In genomic region chr21:25188639-25189038, GRCh38 we compare ENCODE assay signal across 12 cellular contexts.
DNase-seq lines count a peak whose midpoint lies in the region; ATAC-seq, FAIRE-seq and TF ChIP-seq lines count a peak whose summit lies in the region.
"Had no signal": no experiment of that assay in that cellular context is flagged by ENCODE, and none has a peak within 500 bp of the region (broad histone marks: within the 10 kb centered on the region; RNA-seq: fewer than 3 reads in every experiment).

No MANE protein-coding gene starts in this region.

- POLR2A ChIA-PET in HepG2 (lab: Yijun Ruan, JAX) = no interaction called here

- DNase-seq in GM06990 (ENCODE audit: extremely low read depth, insufficient read length) = peak; percentile 60
- no peak for DNase-seq in NCI-H1105 (lab: John Stamatoyannopoulos, UW)
- no peak for DNase-seq in HepG2 (ENCODE audit: low spot score)
- DNase-seq in activated CD8-positive, alpha-beta memory T cell treated with anti-CD3 and anti-CD28 coated beads, Interleukin-2, amount 10 ng/mL, durations not matched to agents 7 days and 5 days = no peak
- no peak for DNase-seq in GDM1 (lab: John Stamatoyannopoulos, UW)
- DNase-seq: foreskin fibroblast, left ventricle myocardium superior, NCI-H1694, pancreas had no signal

- 0% methylated on average over 3 of the region's 3 CpGs for WGBS in HepG2 (ENCODE audit: low lambda C conversion rate)

- H3K9me3 ChIP-seq in HepG2 (ENCODE audit: low read length) = peaks cover 93% of the 10 kb centered on the region
- H3K9me3 ChIP-seq: pancreas had no signal

- H3K79me2 ChIP-seq in HepG2 (ENCODE audit: insufficient read depth, low read length) = no peaks in the 10 kb centered on the region

- no peak for FAIRE-seq in HepG2 (lab: Jason Lieb, UNC)

- TF ChIP-seq RAD21 in HepG2 (CRISPR knock-in tag; IDR thresholded peaks at IDR 0.05) = no peak

- no peak overlapping the region for H3K27ac ChIP-seq in HepG2 (ENCODE audit: extremely low read length, insufficient read depth, low read length)
- H3K27ac ChIP-seq: pancreas had no signal

- CTCF ChIA-PET in HepG2 (lab: Yijun Ruan, JAX; ENCODE audit: low intra/inter-chr PET ratio, low total read pairs) = no interaction called here
- CTCF ChIA-PET in activated CD8-positive, alpha-beta memory T cell treated with anti-CD3 and anti-CD28 coated beads, Interleukin-2, amount 10 ng/mL, durations not matched to agents 7 days and 5 days (lab: Charles Lee) = no interaction called here

- intact Hi-C loops in HepG2 (cut with micrococcal nuclease; ENCODE audit: unreplicated experiment) = no loop called here

- H3K36me3 Mint-ChIP-seq in activated CD8-positive, alpha-beta memory T cell treated with anti-CD3 and anti-CD28 coated beads, Interleukin-2, amount 10 ng/mL, durations not matched to agents 7 days and 5 days = no peaks in the 10 kb centered on the region

- H3K4me1 Mint-ChIP-seq in activated CD8-positive, alpha-beta memory T cell treated with anti-CD3 and anti-CD28 coated beads, Interleukin-2, amount 10 ng/mL, durations not matched to agents 7 days and 5 days = no peaks in the 10 kb centered on the region

- no peaks in the 10 kb centered on the region for H3K9me3 Mint-ChIP-seq in activated CD8-positive, alpha-beta memory T cell treated with anti-CD3 and anti-CD28 coated beads, Interleukin-2, amount 10 ng/mL, durations not matched to agents 7 days and 5 days (ENCODE audit: low read depth)

- H3K4me2 ChIP-seq in HepG2 (ENCODE audit: low read depth, low read length) = no peak overlapping the region

- H2AFZ ChIP-seq in HepG2 (ENCODE audit: low read length) = no peak overlapping the region

- BruUV-seq in HepG2 (replicated peaks; lab: Mats Ljungman, UMichigan) = no TSS peak

- H3K36me3 ChIP-seq in GM06990 (ENCODE audit: control insufficient read depth, insufficient read depth, low read length) = no peaks in the 10 kb centered on the region
- H3K36me3 ChIP-seq in HepG2 (replicated peaks in 1 of 2; ENCODE audit: control insufficient read depth in 1 of 2, insufficient read depth in 2 of 2, low read length in 2 of 2) = no peaks in the 10 kb centered on the region
- H3K36me3 ChIP-seq: pancreas had no signal

- in situ Hi-C loops in HepG2 (cut with HindIII; ENCODE audit: extremely low pct_ligation_motif_present, low pct_unique_long_range_greater_than_20kb) = no loop called here

- H4K20me1 ChIP-seq in HepG2 (ENCODE audit: insufficient read depth, low read length) = no peaks in the 10 kb centered on the region

- TF ChIP-seq EP300 in HepG2 (IDR thresholded peaks at IDR 0.05; ENCODE audit: low read depth in 2 of 2, low read length in 2 of 2) = no peak
- TF ChIP-seq EP300 in HepG2 (CRISPR knock-in tag; IDR thresholded peaks at IDR 0.05; ENCODE audit: borderline replicate concordance) = no peak

- H3K4me3 ChIP-seq in GM06990 (replicated peaks; ENCODE audit: low read depth, low read length) (no peak overlapping the region), HepG2 (replicated peaks in 1 of 3; ENCODE audit: insufficient read depth in 1 of 3, low read depth in 2 of 3, low read length in 3 of 3) (no peak overlapping the region)
- H3K4me3 ChIP-seq: pancreas had no signal

- ATAC-seq in GM18909 (IDR thresholded peaks at IDR 0.05; ENCODE audit: poor library complexity, unreplicated experiment) (peak; percentile 85), GM21825 (IDR thresholded peaks at IDR 0.05; ENCODE audit: unreplicated experiment) (peak; percentile 80), HG03342 (IDR thresholded peaks at IDR 0.05; ENCODE audit: unreplicated experiment) (peak; percentile 76), HepG2 (no peak)
- no peak for ATAC-seq in activated CD8-positive, alpha-beta memory T cell treated with anti-CD3 and anti-CD28 coated beads, Interleukin-2, amount 10 ng/mL, durations not matched to agents 7 days and 5 days
- ATAC-seq: left ventricle myocardium superior, pancreas had no signal

- H3K27ac Mint-ChIP-seq in activated CD8-positive, alpha-beta memory T cell treated with anti-CD3 and anti-CD28 coated beads, Interleukin-2, amount 10 ng/mL, durations not matched to agents 7 days and 5 days = no peak overlapping the region

- no peaks in the 10 kb centered on the region for H3K27me3 Mint-ChIP-seq in activated CD8-positive, alpha-beta memory T cell treated with anti-CD3 and anti-CD28 coated beads, Interleukin-2, amount 10 ng/mL, durations not matched to agents 7 days and 5 days

- no peaks in the 10 kb centered on the region for H3K4me1 ChIP-seq in HepG2 (ENCODE audit: insufficient read depth, low read length)
- H3K4me1 ChIP-seq: pancreas had no signal

- H3K27me3 ChIP-seq in GM06990 (replicated peaks; ENCODE audit: control insufficient read depth, insufficient read depth, low read length) = no peaks in the 10 kb centered on the region
- H3K27me3 ChIP-seq in HepG2 (ENCODE audit: control insufficient read depth in 1 of 2, insufficient read depth in 2 of 2, low read length in 2 of 2) = no peaks in the 10 kb centered on the region
- H3K27me3 ChIP-seq: pancreas had no signal

- no peak for TF ChIP-seq POLR2A in HepG2 (IDR thresholded peaks at IDR 0.05; ENCODE audit: insufficient read depth in 1 of 2, low read depth in 2 of 2, low read length in 2 of 2)

- H3K4me3 Mint-ChIP-seq in activated CD8-positive, alpha-beta memory T cell treated with anti-CD3 and anti-CD28 coated beads, Interleukin-2, amount 10 ng/mL, durations not matched to agents 7 days and 5 days = no peak overlapping the region

- TF ChIP-seq CTCF in GM06990 (IDR thresholded peaks at IDR 0.05; ENCODE audit: insufficient read depth, low read length, poor library complexity, severe bottlenecking) = no peak
- no peak for TF ChIP-seq CTCF in HepG2 (CRISPR knock-in tag; IDR thresholded peaks at IDR 0.05)

- H3K9ac ChIP-seq in HepG2 (ENCODE audit: insufficient read depth, low read depth, low read length) = no peak overlapping the region

TF ChIP-seq in HepG2, 621 proteins besides CTCF, POLR2A, EP300 and RAD21:
- TF ChIP-seq TRIM24 (CRISPR knock-in tag; IDR thresholded peaks at IDR 0.05) (no peak), GTF3A (CRISPR knock-in tag; conservative IDR thresholded peaks at IDR 0.05) (no peak), DR1 (CRISPR knock-in tag; IDR thresholded peaks at IDR 0.05) (no peak), ZNF572 (CRISPR knock-in tag; IDR thresholded peaks at IDR 0.05) (no peak), CBX2 (IDR thresholded peaks at IDR 0.05; ENCODE audit: low read depth, low read length) (no peak), CBX2 (CRISPR knock-in tag; IDR thresholded peaks at IDR 0.05; ENCODE audit: low read depth) (no peak), NCOR1 (IDR thresholded peaks at IDR 0.05; ENCODE audit: borderline replicate concordance, low read length) (no peak), SP5 (CRISPR knock-in tag; IDR thresholded peaks at IDR 0.05; ENCODE audit: borderline replicate concordance, low read depth) (no peak), DMTF1 (CRISPR knock-in tag; IDR thresholded peaks at IDR 0.05) (no peak)

Comparison
In these comparisons a context has a peak if more than half of its experiments do, and no peak if none do; other contexts are left out.
1. ATAC-seq: peak in GM18909 (single experiment), GM21825 (single experiment) and HG03342 (single experiment); none in HepG2 (single experiment) and activated CD8-positive, alpha-beta memory T cell treated with anti-CD3 and anti-CD28 coated beads, Interleukin-2, amount 10 ng/mL, durations not matched to agents 7 days and 5 days (single experiment).